ENCODE assay signal across 1 cellular context in genomic region chr1:230426246-230427101, GRCh38.
TF ChIP-seq lines count a peak whose summit lies in the region.

TSS of gene PGBD5 (minus strand) at chr1:230426332. CDS start at chr1:230425928, 404 bp downstream.

TF ChIP-seq in HepG2, 621 proteins besides CTCF, POLR2A, EP300 and RAD21 (continued from another document and continues in another):
- peak; percentile 94 for TF ChIP-seq AKNA (CRISPR knock-in tag; IDR thresholded peaks at IDR 0.05; ENCODE audit: borderline replicate concordance)
- 0 out of 2 replicates have a peak, but pooled peaks have one; percentile 57 for TF ChIP-seq ZNF678 (CRISPR knock-in tag; IDR thresholded peaks at IDR 0.05)
- 0 out of 2 replicates have a peak, but pooled peaks have one; percentile 71 for TF ChIP-seq ZNF546 (CRISPR knock-in tag; conservative IDR thresholded peaks at IDR 0.05)
- no peak for TF ChIP-seq GRHL1 (CRISPR knock-in tag; conservative IDR thresholded peaks at IDR 0.05)
- TF ChIP-seq ZNF704 (CRISPR knock-in tag; IDR thresholded peaks at IDR 0.05; ENCODE audit: borderline replicate concordance), result 0 out of 2 replicates have a peak, but pooled peaks have one; percentile 79
- TF ChIP-seq ATF7-NPFF (CRISPR knock-in tag; IDR thresholded peaks at IDR 0.05; ENCODE audit: low read depth), result peak; percentile 88
- TF ChIP-seq ZNF530 (CRISPR knock-in tag; IDR thresholded peaks at IDR 0.05; ENCODE audit: low read depth), result no peak
- 0 out of 2 replicates have a peak, but pooled peaks have one; percentile 67 for TF ChIP-seq ZFYVE20 (CRISPR knock-in tag; IDR thresholded peaks at IDR 0.05; ENCODE audit: borderline replicate concordance, low read depth)
- TF ChIP-seq ZNF275 (CRISPR knock-in tag; IDR thresholded peaks at IDR 0.05; ENCODE audit: borderline replicate concordance), result peak; percentile 47; the same call in 1 of the 2 replicates
- TF ChIP-seq ZBED4 (CRISPR knock-in tag; IDR thresholded peaks at IDR 0.05; ENCODE audit: borderline replicate concordance), result peak; percentile 94; the same call in 1 of the 2 replicates
- no peak for TF ChIP-seq ZNF572 (CRISPR knock-in tag; IDR thresholded peaks at IDR 0.05)
- TF ChIP-seq TCF7L2 (IDR thresholded peaks at IDR 0.05; ENCODE audit: low read depth, low read length), result no peak
- peak; percentile 93 for TF ChIP-seq ZNF124 (CRISPR knock-in tag; IDR thresholded peaks at IDR 0.05)
- no peak for TF ChIP-seq ZNF326 (CRISPR knock-in tag; IDR thresholded peaks at IDR 0.05; ENCODE audit: borderline replicate concordance)
- TF ChIP-seq ZNF740 (CRISPR knock-in tag; IDR thresholded peaks at IDR 0.05), result 0 out of 2 replicates have a peak, but pooled peaks have one; percentile 64
- TF ChIP-seq ZNF644 (CRISPR knock-in tag; IDR thresholded peaks at IDR 0.05; ENCODE audit: low read depth), result no peak
- TF ChIP-seq ZNF292 (CRISPR knock-in tag; IDR thresholded peaks at IDR 0.05; ENCODE audit: borderline replicate concordance, low read depth), result no peak
- peak; percentile 65 for TF ChIP-seq MED1 (CRISPR knock-in tag; IDR thresholded peaks at IDR 0.05)
- no peak for TF ChIP-seq HNRNPUL1 (IDR thresholded peaks at IDR 0.05; ENCODE audit: low read depth, low read length)
- TF ChIP-seq SMYD3 (CRISPR knock-in tag; IDR thresholded peaks at IDR 0.05), result no peak
- TF ChIP-seq ZBTB25 (CRISPR knock-in tag; IDR thresholded peaks at IDR 0.05), result peak; percentile 87
- TF ChIP-seq KLF16 (CRISPR knock-in tag; IDR thresholded peaks at IDR 0.05), result peak in 1 of 2 experiments; percentile 94; a peak in 2 of 4 replicates
- TF ChIP-seq NCOR1 (IDR thresholded peaks at IDR 0.05; ENCODE audit: borderline replicate concordance, low read length), result no peak
- peak; percentile 92 for TF ChIP-seq SALL2 (CRISPR knock-in tag; IDR thresholded peaks at IDR 0.05)
- peak; percentile 84; the same call in 1 of the 2 replicates for TF ChIP-seq ZBTB49 (CRISPR knock-in tag; IDR thresholded peaks at IDR 0.05; ENCODE audit: borderline replicate concordance)
- TF ChIP-seq ZNF841 (CRISPR knock-in tag; IDR thresholded peaks at IDR 0.05; ENCODE audit: borderline replicate concordance), result no peak
- no peak for TF ChIP-seq ZEB1 (IDR thresholded peaks at IDR 0.05; ENCODE audit: insufficient replicate concordance, low read depth)
- peak; percentile 71; the same call in 1 of the 2 replicates for TF ChIP-seq ZNF138 (CRISPR knock-in tag; IDR thresholded peaks at IDR 0.05; ENCODE audit: low read depth)
- TF ChIP-seq ZBTB7A (CRISPR knock-in tag; IDR thresholded peaks at IDR 0.05), result no peak
- peak; percentile 98 for TF ChIP-seq BRCA1 (CRISPR knock-in tag; IDR thresholded peaks at IDR 0.05)
- TF ChIP-seq NPAS2 (CRISPR knock-in tag; IDR thresholded peaks at IDR 0.05; ENCODE audit: borderline replicate concordance), result no peak
- peak; percentile 91; the same call in 1 of the 2 replicates for TF ChIP-seq PREB (CRISPR knock-in tag; IDR thresholded peaks at IDR 0.05)
- no peak; the same call in 1 of the 2 replicates for TF ChIP-seq SIN3B (IDR thresholded peaks at IDR 0.05; ENCODE audit: low read length)
- no peak for TF ChIP-seq NCOA5 (CRISPR knock-in tag; IDR thresholded peaks at IDR 0.05)
- TF ChIP-seq ZNF569 (CRISPR knock-in tag; IDR thresholded peaks at IDR 0.05; ENCODE audit: borderline replicate concordance), result no peak
- peak; percentile 89; the same call in 1 of the 2 replicates for TF ChIP-seq ZNF430 (CRISPR knock-in tag; IDR thresholded peaks at IDR 0.05)
- TF ChIP-seq NFE2L1 (CRISPR knock-in tag; IDR thresholded peaks at IDR 0.05; ENCODE audit: borderline replicate concordance), result no peak
- peak; percentile 65 for TF ChIP-seq ZFY (CRISPR knock-in tag; IDR thresholded peaks at IDR 0.05)
- TF ChIP-seq CC2D1A (CRISPR knock-in tag; IDR thresholded peaks at IDR 0.05), result no peak
- peak; percentile 89 for TF ChIP-seq MYC (CRISPR knock-in tag; IDR thresholded peaks at IDR 0.05; ENCODE audit: borderline replicate concordance)
- no peak for TF ChIP-seq HHEX (CRISPR knock-in tag; IDR thresholded peaks at IDR 0.05)
- peak; percentile 56; the same call in 1 of the 2 replicates for TF ChIP-seq EED (CRISPR knock-in tag; IDR thresholded peaks at IDR 0.05)
- 0 out of 2 replicates have a peak, but pooled peaks have one; percentile 18 for TF ChIP-seq ZNF501 (CRISPR knock-in tag; IDR thresholded peaks at IDR 0.05)
